In genomic region chr13:99119686-99120085, GRCh38 we compare ENCODE assay signal across 16 cellular contexts.
DNase-seq lines count a peak whose midpoint lies in the region; ATAC-seq and TF ChIP-seq lines count a peak whose summit lies in the region.
"Had no signal": no experiment of that assay in that cellular context is flagged by ENCODE, and none has a peak within 500 bp of the region (broad histone marks: within the 10 kb centered on the region; RNA-seq: fewer than 3 reads in every experiment).

No MANE protein-coding gene starts in this region.

- TF ChIP-seq CTCF in RWPE1 (conservative IDR thresholded peaks at IDR 0.05; ENCODE audit: low read depth): no peak

- CTCF ChIA-PET in RWPE1 (lab: Yijun Ruan, JAX): no interaction called here

- no peaks in the 10 kb centered on the region for H3K27me3 Mint-ChIP-seq in activated naive CD8-positive, alpha-beta T cell

- H3K9me3 Mint-ChIP-seq in activated naive CD8-positive, alpha-beta T cell (ENCODE audit: low read depth): no peaks in the 10 kb centered on the region
- H3K9me3 Mint-ChIP-seq: activated naive CD8-positive, alpha-beta T cell treated with anti-CD3 and anti-CD28 coated beads, Interleukin-2, amount 10 ng/mL, durations not matched to agents 7 days and 5 days; naive thymus-derived CD8-positive, alpha-beta T cell had no signal

- no peak for ATAC-seq in SK-N-SH treated with all-trans-retinoic acid at 6 μM for 48 hours
- no peak for ATAC-seq in GM18907 (IDR thresholded peaks at IDR 0.05; ENCODE audit: unreplicated experiment)

- H3K36me3 Mint-ChIP-seq in activated naive CD8-positive, alpha-beta T cell: peaks cover 3% of the 10 kb centered on the region
- H3K36me3 Mint-ChIP-seq: activated naive CD8-positive, alpha-beta T cell treated with anti-CD3 and anti-CD28 coated beads, Interleukin-2, amount 10 ng/mL, durations not matched to agents 7 days and 5 days; naive thymus-derived CD8-positive, alpha-beta T cell had no signal

- H3K27ac ChIP-seq in RWPE1: no peak overlapping the region
- H3K27ac ChIP-seq: hepatocyte, right atrium auricular region, uterus had no signal

- no peak overlapping the region for H3K4me3 Mint-ChIP-seq in activated naive CD8-positive, alpha-beta T cell
- H3K4me3 Mint-ChIP-seq: activated naive CD8-positive, alpha-beta T cell treated with anti-CD3 and anti-CD28 coated beads, Interleukin-2, amount 10 ng/mL, durations not matched to agents 7 days and 5 days; naive thymus-derived CD8-positive, alpha-beta T cell had no signal

- POLR2A ChIA-PET in RWPE1 (lab: Yijun Ruan, JAX; ENCODE audit: low non-redundant PET): no interaction called here

- DNase-seq in stimulated activated naive CD4-positive, alpha-beta T cell treated with Interleukin-2 at 50 U/mL for 16 hours (lab: John Stamatoyannopoulos, UW): peak; percentile 55
- DNase-seq in stimulated activated naive CD4-positive, alpha-beta T cell (lab: John Stamatoyannopoulos, UW): no peak
- peak; percentile 58 for DNase-seq in stimulated activated CD4-positive, alpha-beta T cell treated with anti-CD3 and anti-CD28 coated beads, Interleukin-15, amount 100 ng/mL, for 24 hours
- DNase-seq in NCI-H510A treated with DMSO at 0.1 percent for 48 hours (lab: John Stamatoyannopoulos, UW): no peak
- DNase-seq in RWPE1 (ENCODE audit: low spot score): no peak
- DNase-seq: activated naive CD8-positive, alpha-beta T cell treated with anti-CD3 and anti-CD28 coated beads, Interleukin-2, amount 10 ng/mL, durations not matched to agents 7 days and 5 days; AML-193; DMS79 treated with DMSO at 0.1 percent for 48 hours; IMR-90; naive thymus-derived CD8-positive, alpha-beta T cell; uterus had no signal

- H3K4me1 Mint-ChIP-seq in activated naive CD8-positive, alpha-beta T cell (ENCODE audit: low read depth): peaks cover 27% of the 10 kb centered on the region

- H3K27ac Mint-ChIP-seq in activated naive CD8-positive, alpha-beta T cell: peak overlapping the region; percentile 5
- H3K27ac Mint-ChIP-seq: activated naive CD8-positive, alpha-beta T cell treated with anti-CD3 and anti-CD28 coated beads, Interleukin-2, amount 10 ng/mL, durations not matched to agents 7 days and 5 days had no signal

TF ChIP-seq in SK-N-SH treated with all-trans-retinoic acid at 6 μM for 48 hours, 23 proteins besides CTCF, POLR2A, EP300 and RAD21:
- no peak for TF ChIP-seq ZFP30 (CRISPR knock-in tag; IDR thresholded peaks at IDR 0.05)
- no peak for TF ChIP-seq POU6F1 (CRISPR knock-in tag; IDR thresholded peaks at IDR 0.05; ENCODE audit: borderline replicate concordance, low read depth)
- TF ChIP-seq ZNF565 (CRISPR knock-in tag; conservative IDR thresholded peaks at IDR 0.05; ENCODE audit: low read depth): no peak
- no peak for TF ChIP-seq ARNTL (CRISPR knock-in tag; IDR thresholded peaks at IDR 0.05; ENCODE audit: borderline replicate concordance, low read depth)
- TF ChIP-seq SNAI2 (CRISPR knock-in tag; IDR thresholded peaks at IDR 0.05): no peak
- no peak for TF ChIP-seq ESRRG (CRISPR knock-in tag; IDR thresholded peaks at IDR 0.05)
- TF ChIP-seq RARB (CRISPR knock-in tag; IDR thresholded peaks at IDR 0.05): no peak
- no peak for TF ChIP-seq ISL1 (CRISPR knock-in tag; IDR thresholded peaks at IDR 0.05)
- TF ChIP-seq ZNF70 (CRISPR knock-in tag; IDR thresholded peaks at IDR 0.05): no peak
- no peak for TF ChIP-seq TCF4 (CRISPR knock-in tag; IDR thresholded peaks at IDR 0.05; ENCODE audit: borderline replicate concordance)
- no peak for TF ChIP-seq PPARA (CRISPR knock-in tag; IDR thresholded peaks at IDR 0.05; ENCODE audit: borderline replicate concordance)

Comparison
In these comparisons a context has a peak if more than half of its experiments do, and no peak if none do; other contexts are left out.
1. DNase-seq: peak in stimulated activated naive CD4-positive, alpha-beta T cell treated with Interleukin-2 at 50 U/mL for 16 hours (single experiment) and stimulated activated CD4-positive, alpha-beta T cell treated with anti-CD3 and anti-CD28 coated beads, Interleukin-15, amount 100 ng/mL, for 24 hours (single experiment); none in stimulated activated naive CD4-positive, alpha-beta T cell (0 of 6), NCI-H510A treated with DMSO at 0.1 percent for 48 hours (single experiment) and RWPE1 (single experiment).